In the genomic region with DNA sequence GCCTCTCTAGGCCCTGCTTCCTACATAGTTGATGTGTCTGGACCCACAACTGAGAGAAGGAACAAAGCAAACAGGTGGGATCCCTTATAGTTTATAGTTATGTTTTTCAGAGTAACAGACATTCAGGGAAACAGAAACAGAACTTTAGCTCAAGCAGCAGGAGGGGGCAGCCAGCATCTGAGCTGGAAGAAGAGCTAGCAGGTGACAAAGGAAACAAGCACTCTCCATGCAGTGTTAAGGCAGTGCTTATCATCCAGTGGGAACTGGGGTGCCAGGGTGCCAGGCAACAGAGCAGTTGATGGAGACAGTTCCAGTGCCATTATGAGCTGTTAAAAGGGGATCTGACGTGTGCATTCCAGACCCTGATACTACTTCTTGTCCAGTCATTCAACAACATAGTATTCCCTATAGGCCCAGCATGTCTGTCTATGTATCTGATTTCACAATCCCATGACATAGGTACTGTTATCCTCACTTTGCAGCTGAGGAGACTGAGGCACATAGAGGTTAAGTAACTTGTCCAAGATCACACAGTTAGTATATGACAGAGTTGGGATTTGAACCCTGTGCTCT, we compare ENCODE assay signal across 28 cellular contexts.
"Had no signal": no experiment of that assay in that cellular context is flagged by ENCODE, and none has a peak within 500 bp of the region (broad histone marks: within the 10 kb centered on the region; RNA-seq: fewer than 3 reads in every experiment).

No MANE protein-coding gene starts in this region.

- H3K27ac Mint-ChIP-seq: activated T-helper 17 cell treated with anti-CD3 and anti-CD28 coated beads, Interleukin-2, amount 50 U/mL, for 72 hours had no signal

- H3K4me3 ChIP-seq: adrenal gland, Peyer's patch had no signal

- H3K27me3 Mint-ChIP-seq: activated T-helper 17 cell treated with anti-CD3 and anti-CD28 coated beads, Interleukin-2, amount 50 U/mL, for 72 hours had no signal

- H3K36me3 ChIP-seq: adrenal gland, Peyer's patch had no signal

- DNase-seq: activated CD4-positive, alpha-beta T cell treated with anti-CD3 and anti-CD28 coated beads, Interleukin-2, amount 50 U/mL, for 4 hours; activated CD4-positive, CD25-positive, alpha-beta regulatory T cell; activated gamma-delta T cell; activated naive CD4-positive, alpha-beta T cell treated with anti-CD3 and anti-CD28 coated beads, Interleukin-2, amount 50 U/mL, for 16 hours; activated naive CD8-positive, alpha-beta T cell treated with anti-CD3 and anti-CD28 coated beads, Interleukin-2, amount 10 ng/mL, durations not matched to agents 7 days and 5 days; activated T-cell treated with anti-CD3 and anti-CD28 coated beads for 4 hours; activated T-cell treated with anti-CD3 and anti-CD28 coated beads, Interleukin-2, amount 50 U/mL, for 48 hours; adrenal gland; anterior cingulate cortex; cerebellar nuclear complex; Karpas-422; MM.1S; NCI-H1105; NCI-H1436; NCI-H1694 treated with DMSO at 0.1 percent for 48 hours; NCI-H2081; NCI-H2171 treated with DMSO at 0.1 percent for 48 hours; NCI-H510A; NCI-H526 treated with DMSO at 0.1 percent for 48 hours; NCI-H82; OCI-M1; Peyer's patch; SHP77 treated with DMSO at 0.1 percent for 48 hours; T-helper 2 cell; T1000 had no signal

- H3K4me3 Mint-ChIP-seq: activated naive CD8-positive, alpha-beta T cell treated with anti-CD3 and anti-CD28 coated beads, Interleukin-2, amount 10 ng/mL, durations not matched to agents 7 days and 5 days; activated T-helper 17 cell treated with anti-CD3 and anti-CD28 coated beads, Interleukin-2, amount 50 U/mL, for 72 hours; IgD-negative memory B cell had no signal

- H3K27me3 ChIP-seq: adrenal gland, Peyer's patch had no signal

- H3K36me3 Mint-ChIP-seq: IgD-negative memory B cell had no signal

- H3K9me3 Mint-ChIP-seq: activated T-helper 17 cell treated with anti-CD3 and anti-CD28 coated beads, Interleukin-2, amount 50 U/mL, for 72 hours had no signal

- ATAC-seq: activated T-helper 17 cell treated with anti-CD3 and anti-CD28 coated beads, Interleukin-2, amount 50 U/mL, for 72 hours had no signal

- H3K27ac ChIP-seq: adrenal gland, Peyer's patch, VCaP had no signal

- H3K9me3 ChIP-seq: adrenal gland, Peyer's patch had no signal
